16 cellular contexts compared by ENCODE assay signal in the genomic region with DNA sequence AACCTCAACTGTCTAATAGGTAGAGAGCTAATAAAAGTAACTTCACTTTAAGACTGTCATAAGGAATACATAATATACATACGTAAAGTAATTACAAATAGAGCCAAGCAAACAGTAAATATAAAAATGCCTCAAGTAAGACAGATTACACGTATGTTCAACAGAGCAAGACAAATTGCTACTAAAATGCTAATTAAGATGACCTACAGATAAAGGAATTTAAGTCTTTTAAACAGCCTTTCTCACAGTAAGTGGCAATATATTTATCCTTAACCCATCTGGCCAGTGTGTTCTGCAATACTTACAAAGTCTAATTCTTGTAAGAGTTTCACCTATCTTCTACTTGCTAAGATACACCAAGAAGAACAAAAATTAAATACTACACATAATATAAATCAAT. TPM values are rescaled to one million over a fixed set of nuclear protein-coding genes. Genes with fewer than 3 reads are reported as not detected.
DNase-seq lines count a peak whose midpoint lies in the region; ATAC-seq and TF ChIP-seq lines count a peak whose summit lies in the region.
"Had no signal": no experiment of that assay in that cellular context is flagged by ENCODE, and none has a peak within 500 bp of the region (broad histone marks: within the 10 kb centered on the region; RNA-seq: fewer than 3 reads in every experiment).

No MANE protein-coding gene starts in this region.

- intact Hi-C loops in Caco-2 (cut with micrococcal nuclease; ENCODE audit: unreplicated experiment): no loop called here

- H3K36me3 Mint-ChIP-seq in Caco-2 (ENCODE audit: insufficient read depth, unreplicated experiment) (peaks cover 42% of the 10 kb centered on the region), GM23338 (ENCODE audit: low read depth) (peaks cover 70% of the 10 kb centered on the region), brain (peaks cover 68% of the 10 kb centered on the region)
- H3K36me3 Mint-ChIP-seq in activated CD8-positive, alpha-beta T cell treated with anti-CD3 and anti-CD28 coated beads, Interleukin-2, amount 10 ng/mL, durations not matched to agents 7 days and 5 days (ENCODE audit: low read depth): peaks cover 62% of the 10 kb centered on the region

- H3K9me3 ChIP-seq in Caco-2: no peaks in the 10 kb centered on the region
- H3K9me3 ChIP-seq: BE2C had no signal

- no peaks in the 10 kb centered on the region for H3K9me2 ChIP-seq in GM23338 (ENCODE audit: insufficient read depth)

- H3K4me3 ChIP-seq in Caco-2 (ENCODE audit: low read depth, low read length) (no peak overlapping the region), GM23338 (no peak overlapping the region)

- H3K4me3 Mint-ChIP-seq in Caco-2 (ENCODE audit: unreplicated experiment) (no peak overlapping the region), GM23338 (no peak overlapping the region), brain (no peak overlapping the region)
- H3K4me3 Mint-ChIP-seq in activated CD8-positive, alpha-beta T cell treated with anti-CD3 and anti-CD28 coated beads, Interleukin-2, amount 10 ng/mL, durations not matched to agents 7 days and 5 days: no peak overlapping the region
- H3K4me3 Mint-ChIP-seq: CD4-positive, alpha-beta T cell had no signal

- peaks cover 7% of the 10 kb centered on the region for H3F3A ChIP-seq in GM23338 (replicated peaks; ENCODE audit: low read depth)

- H3K27ac Mint-ChIP-seq in Caco-2 (ENCODE audit: unreplicated experiment): no peak overlapping the region
- peak overlapping the region; percentile 38; the same call in 1 of the 2 replicates for H3K27ac Mint-ChIP-seq in GM23338
- peak overlapping the region; percentile 52 for H3K27ac Mint-ChIP-seq in activated CD8-positive, alpha-beta T cell treated with anti-CD3 and anti-CD28 coated beads, Interleukin-2, amount 10 ng/mL, durations not matched to agents 7 days and 5 days
- H3K27ac Mint-ChIP-seq in brain: peak overlapping the region in 3 of 5 experiments; percentile 30 to 56 (median 56)

- DNase-seq in Caco-2: no peak
- DNase-seq in GM23338 (ENCODE audit: low spot score): no peak
- no peak for DNase-seq in activated CD8-positive, alpha-beta T cell treated with anti-CD3 and anti-CD28 coated beads, Interleukin-2, amount 10 ng/mL, durations not matched to agents 7 days and 5 days
- no peak for DNase-seq in NAMALWA (ENCODE audit: low spot score)
- DNase-seq in NK-92 (lab: John Stamatoyannopoulos, UW; ENCODE audit: unreplicated experiment): no peak
- DNase-seq: BE2C; CD4-positive, alpha-beta T cell; HCEC 1CT; KBM-7; NCI-H1092; NCI-H146; NCI-H2081 had no signal

- H3K27me3 Mint-ChIP-seq in Caco-2 (ENCODE audit: insufficient read depth, unreplicated experiment) (no peaks in the 10 kb centered on the region), GM23338 (ENCODE audit: insufficient read depth, low read depth, poor library complexity) (peaks cover 2% of the 10 kb centered on the region), brain (no peaks in the 10 kb centered on the region)
- H3K27me3 Mint-ChIP-seq in activated CD8-positive, alpha-beta T cell treated with anti-CD3 and anti-CD28 coated beads, Interleukin-2, amount 10 ng/mL, durations not matched to agents 7 days and 5 days (ENCODE audit: low read depth): no peaks in the 10 kb centered on the region
- H3K27me3 Mint-ChIP-seq: CD4-positive, alpha-beta T cell had no signal

- H3K27ac ChIP-seq in GM23338 (ENCODE audit: low read depth): peak overlapping the region; percentile 72

- CTCF ChIA-PET in Caco-2 (lab: Charles Lee): no interaction called here
- CTCF ChIA-PET in activated CD8-positive, alpha-beta T cell treated with anti-CD3 and anti-CD28 coated beads, Interleukin-2, amount 10 ng/mL, durations not matched to agents 7 days and 5 days (lab: Charles Lee): interaction anchor here (1.2 to 4.2 kb wide), 3 partner anchors 8 to 63 kb away, joined by 3 to 17 read pairs (median 7); a partner anchor contains a TSS

- BruUV-seq in Caco-2 (replicated peaks; lab: Mats Ljungman, UMichigan): TSS peak; percentile 0

- TF ChIP-seq CTCF in Caco-2 (IDR thresholded peaks at IDR 0.05; ENCODE audit: insufficient read depth in 1 of 2, low read depth in 1 of 2, low read length in 1 of 2, severe bottlenecking in 1 of 2, unreplicated experiment in 1 of 2) (no peak), GM23338 (conservative IDR thresholded peaks at IDR 0.05; ENCODE audit: low read depth in 2 of 2) (no peak), brain (conservative IDR thresholded peaks at IDR 0.05) (no peak)

- H3K27me3 ChIP-seq in Caco-2 (replicated peaks; ENCODE audit: control insufficient read depth, insufficient read depth, low read length): no peaks in the 10 kb centered on the region
- H3K27me3 ChIP-seq in GM23338 (ENCODE audit: insufficient read depth): no peaks in the 10 kb centered on the region
- H3K27me3 ChIP-seq: BE2C had no signal

- no peaks in the 10 kb centered on the region; the same call in 1 of the 2 replicates for H3K36me3 ChIP-seq in Caco-2 (ENCODE audit: control insufficient read depth, insufficient read depth, low read length)
- peaks cover 51% of the 10 kb centered on the region for H3K36me3 ChIP-seq in GM23338 (ENCODE audit: insufficient read depth)

- no peak overlapping the region for H2AFZ ChIP-seq in GM23338

- no peak for ATAC-seq in GM23338
- ATAC-seq in activated CD8-positive, alpha-beta T cell treated with anti-CD3 and anti-CD28 coated beads, Interleukin-2, amount 10 ng/mL, durations not matched to agents 7 days and 5 days: no peak
- ATAC-seq in GM19455 (IDR thresholded peaks at IDR 0.05; ENCODE audit: unreplicated experiment): no peak
- ATAC-seq: Panc1 had no signal

- H4K20me1 ChIP-seq in GM23338 (replicated peaks; ENCODE audit: insufficient read depth): peaks cover 49% of the 10 kb centered on the region

- peaks cover 100% of the 10 kb centered on the region for H3K79me2 ChIP-seq in GM23338 (replicated peaks; ENCODE audit: insufficient read depth)

- peaks cover 7% of the 10 kb centered on the region for H3K4me1 Mint-ChIP-seq in Caco-2 (ENCODE audit: low read depth, unreplicated experiment)
- H3K4me1 Mint-ChIP-seq in GM23338: peaks cover 8% of the 10 kb centered on the region; the same call in 2 of the 3 replicates
- H3K4me1 Mint-ChIP-seq in activated CD8-positive, alpha-beta T cell treated with anti-CD3 and anti-CD28 coated beads, Interleukin-2, amount 10 ng/mL, durations not matched to agents 7 days and 5 days (ENCODE audit: low read depth): peaks cover 73% of the 10 kb centered on the region
- H3K4me1 Mint-ChIP-seq in brain: peaks cover 27% of the 10 kb centered on the region

- H3K4me1 ChIP-seq in Caco-2 (peaks cover 24% of the 10 kb centered on the region), GM23338 (ENCODE audit: insufficient read depth) (peaks cover 5% of the 10 kb centered on the region; the same call in 1 of the 2 replicates)
- H3K4me1 ChIP-seq: BE2C had no signal

- H3K9me3 Mint-ChIP-seq in Caco-2 (ENCODE audit: unreplicated experiment): no peaks in the 10 kb centered on the region
- no peaks in the 10 kb centered on the region for H3K9me3 Mint-ChIP-seq in GM23338
- H3K9me3 Mint-ChIP-seq in activated CD8-positive, alpha-beta T cell treated with anti-CD3 and anti-CD28 coated beads, Interleukin-2, amount 10 ng/mL, durations not matched to agents 7 days and 5 days (ENCODE audit: insufficient read depth): no peaks in the 10 kb centered on the region
- H3K9me3 Mint-ChIP-seq in brain: no peaks in the 10 kb centered on the region
- H3K9me3 Mint-ChIP-seq: CD4-positive, alpha-beta T cell had no signal

- POLR2A ChIA-PET in Caco-2 (lab: Charles Lee): no interaction called here
- POLR2A ChIA-PET in activated CD8-positive, alpha-beta T cell treated with anti-CD3 and anti-CD28 coated beads, Interleukin-2, amount 10 ng/mL, durations not matched to agents 7 days and 5 days (lab: Charles Lee): interaction anchor here (1.1 kb wide), 1 partner anchor 13 kb away, joined by 3 read pairs; a partner anchor contains a TSS

- H3K4me2 ChIP-seq in GM23338: no peak overlapping the region

TF ChIP-seq in GM23338, 12 proteins besides CTCF, POLR2A, EP300 and RAD21 (continues in another document):
- TF ChIP-seq EZH2phosphoT487 (IDR thresholded peaks at IDR 0.05; ENCODE audit: unreplicated experiment): no peak
- TF ChIP-seq ZNF331 (CRISPR knock-in tag; IDR thresholded peaks at IDR 0.05; ENCODE audit: low read depth): no peak

RNA-seq across cellular contexts. Expression of a gene that starts 12.7 kb away (rescaled TPM):
- 187 TPM in 2 replicates for total RNA-seq in Caco-2 (2022)
- 411 and 435 TPM in 2 replicates for total RNA-seq in GM23338 (2014; rRNA removed; shearing (Covaris generic))
- 94.5 and 103 TPM in 2 replicates for polyA plus RNA-seq in GM23338 (2016; fragmentation: Nextera tagmentation; extraction: Ambion mirVana)
- 100 to 1,000 TPM; 173 to 178 TPM for total RNA-seq in activated CD8-positive, alpha-beta T cell treated with anti-CD3 and anti-CD28 coated beads, Interleukin-2, amount 10 ng/mL, durations not matched to agents 7 days and 5 days
- 54.2 TPM for polyA plus RNA-seq in brain (ENCODE audit: insufficient read depth, low read depth, low replicate concordance)

RNA-seq across cellular contexts. Expression of a gene that starts 30.2 kb away (rescaled TPM):
- 1.5 and 1.9 TPM in 2 replicates for total RNA-seq in Caco-2 (2022)
- total RNA-seq in GM23338 (2014; rRNA removed; shearing (Covaris generic)): 1.7 and 1.8 TPM in 2 replicates
- polyA plus RNA-seq in GM23338 (2016; fragmentation: Nextera tagmentation; extraction: Ambion mirVana): 2.0 and 3.1 TPM in 2 replicates
- under 1 TPM; 0.45 to 0.60 TPM for total RNA-seq in activated CD8-positive, alpha-beta T cell treated with anti-CD3 and anti-CD28 coated beads, Interleukin-2, amount 10 ng/mL, durations not matched to agents 7 days and 5 days
- 1.6 TPM for polyA plus RNA-seq in brain (ENCODE audit: insufficient read depth, low read depth, low replicate concordance)
- total RNA-seq: G401 had no signal
